In the genomic region with DNA sequence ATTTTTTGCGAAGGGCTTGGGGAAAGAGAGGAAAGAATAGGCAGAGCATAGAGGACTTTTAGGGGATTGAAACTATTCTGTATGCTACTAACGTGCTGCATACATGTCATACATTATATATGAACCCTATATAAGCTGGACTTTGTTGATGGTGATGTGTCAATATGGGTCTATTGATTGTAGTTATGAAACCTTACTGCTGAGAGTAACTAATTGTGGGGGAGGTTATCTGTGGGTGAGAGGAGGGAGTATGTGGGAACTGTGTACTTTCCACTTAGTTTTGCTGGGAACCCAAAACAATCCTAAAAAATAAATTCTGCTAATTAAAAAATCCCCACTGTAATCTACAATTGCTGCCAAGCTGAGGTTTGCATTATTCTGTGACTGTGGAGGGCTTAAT, we compare ENCODE assay signal across 30 cellular contexts. TPM values are rescaled to one million over a fixed set of nuclear protein-coding genes. Genes with fewer than 3 reads are reported as not detected.
DNase-seq lines count a peak whose midpoint lies in the region; ATAC-seq, FAIRE-seq and TF ChIP-seq lines count a peak whose summit lies in the region.
"Had no signal": no experiment of that assay in that cellular context is flagged by ENCODE, and none has a peak within 500 bp of the region (broad histone marks: within the 10 kb centered on the region; RNA-seq: fewer than 3 reads in every experiment).

No MANE protein-coding gene starts in this region.

- FAIRE-seq in HepG2 (lab: Jason Lieb, UNC) = no peak
- FAIRE-seq: GM12878, GM12892, GM18507 had no signal

- H3K27ac ChIP-seq in liver (ENCODE audit: low read depth in 1 of 2, low read length in 2 of 2) (peak overlapping the region; percentile 71 to 87), HepG2 (ENCODE audit: extremely low read length, insufficient read depth, low read length) (no peak overlapping the region)
- H3K27ac ChIP-seq: 22Rv1, BLaER1 had no signal

- no peaks in the 10 kb centered on the region for H3K79me2 ChIP-seq in HepG2 (ENCODE audit: insufficient read depth, low read length)

- TF ChIP-seq POLR2A in HepG2 (IDR thresholded peaks at IDR 0.05; ENCODE audit: insufficient read depth in 1 of 2, low read depth in 2 of 2, low read length in 2 of 2) = no peak

- TF ChIP-seq CTCF in liver (IDR thresholded peaks at IDR 0.05; ENCODE audit: low read depth, low read length, missing input control) = no peak
- TF ChIP-seq CTCF in HepG2 (CRISPR knock-in tag; IDR thresholded peaks at IDR 0.05) = no peak

- H3K9ac ChIP-seq in liver (ENCODE audit: low read depth in 1 of 2, low read length in 2 of 2) = no peak overlapping the region
- H3K9ac ChIP-seq in HepG2 (ENCODE audit: insufficient read depth, low read depth, low read length) = no peak overlapping the region
- H3K9ac ChIP-seq: BLaER1 had no signal

- no peak overlapping the region for H2AFZ ChIP-seq in HepG2 (ENCODE audit: low read length)

- TF ChIP-seq RAD21 in liver (IDR thresholded peaks at IDR 0.05) = peak in 1 of 2 donors; percentile 32
- no peak for TF ChIP-seq RAD21 in HepG2 (CRISPR knock-in tag; IDR thresholded peaks at IDR 0.05)

- H4K20me1 ChIP-seq in HepG2 (ENCODE audit: insufficient read depth, low read length) = no peaks in the 10 kb centered on the region
- H4K20me1 ChIP-seq: BLaER1 had no signal

- H3K36me3 ChIP-seq in liver (ENCODE audit: control insufficient read depth in 4 of 4, insufficient read depth in 3 of 4, low read depth in 1 of 4, low read length in 3 of 4) = peaks cover 0 to 10% (median 5%) of the 10 kb centered on the region in 4 donors
- H3K36me3 ChIP-seq in HepG2 (replicated peaks in 1 of 2; ENCODE audit: control insufficient read depth in 1 of 2, insufficient read depth in 2 of 2, low read length in 2 of 2) = no peaks in the 10 kb centered on the region
- H3K36me3 ChIP-seq: BE2C, BLaER1 had no signal

- H3K9me3 ChIP-seq in liver (ENCODE audit: control insufficient read depth in 4 of 4, low read length in 3 of 4) = no peaks in the 10 kb centered on the region
- H3K9me3 ChIP-seq in HepG2 (ENCODE audit: low read length) = peaks cover 14% of the 10 kb centered on the region; the same call in 1 of the 2 replicates
- H3K9me3 ChIP-seq: BE2C had no signal

- CTCF ChIA-PET in HepG2 (lab: Yijun Ruan, JAX; ENCODE audit: low intra/inter-chr PET ratio, low total read pairs) = no interaction called here

- TF ChIP-seq EP300 in HepG2 (IDR thresholded peaks at IDR 0.05; ENCODE audit: low read depth in 2 of 2, low read length in 2 of 2) (no peak), HepG2 (CRISPR knock-in tag; IDR thresholded peaks at IDR 0.05; ENCODE audit: borderline replicate concordance) (no peak)

- WGBS in liver = 46% methylated on average over 2 of the region's 2 CpGs
- WGBS in HepG2 (ENCODE audit: low lambda C conversion rate) = 22% methylated on average over 2 of the region's 2 CpGs

- peaks cover 0 to 31% (median 13%) of the 10 kb centered on the region in 4 donors for H3K4me1 ChIP-seq in liver (ENCODE audit: control insufficient read depth in 4 of 4, insufficient read depth in 4 of 4, low read length in 3 of 4)
- no peaks in the 10 kb centered on the region for H3K4me1 ChIP-seq in HepG2 (ENCODE audit: insufficient read depth, low read length)
- H3K4me1 ChIP-seq: BE2C, BLaER1 had no signal

- H3K27me3 ChIP-seq in liver (ENCODE audit: control insufficient read depth in 4 of 4, insufficient read depth in 4 of 4, low read length in 3 of 4) (no peaks in the 10 kb centered on the region), HepG2 (ENCODE audit: control insufficient read depth in 1 of 2, insufficient read depth in 2 of 2, low read length in 2 of 2) (no peaks in the 10 kb centered on the region)
- H3K27me3 ChIP-seq: BE2C, BLaER1 had no signal

- H3K4me3 ChIP-seq in liver (ENCODE audit: low read depth in 1 of 3, low read length in 3 of 3) (peak overlapping the region in 1 of 3 donors; percentile 31), HepG2 (replicated peaks in 1 of 3; ENCODE audit: insufficient read depth in 1 of 3, low read depth in 2 of 3, low read length in 3 of 3) (no peak overlapping the region)
- H3K4me3 ChIP-seq: BLaER1, GM12878 had no signal

- H3K4me2 ChIP-seq in HepG2 (ENCODE audit: low read depth, low read length) = no peak overlapping the region
- H3K4me2 ChIP-seq: BLaER1 had no signal

- ATAC-seq in HepG2 (no peak), left lobe of liver (peak; percentile 65)
- ATAC-seq: GM12878 had no signal

- BruUV-seq in HepG2 (replicated peaks; lab: Mats Ljungman, UMichigan) = no TSS peak

- in situ Hi-C loops in HepG2 (cut with HindIII; ENCODE audit: extremely low pct_ligation_motif_present, low pct_unique_long_range_greater_than_20kb) = no loop called here

- intact Hi-C loops in HepG2 (cut with micrococcal nuclease; ENCODE audit: unreplicated experiment) = no loop called here

- DNase-seq in HepG2 (ENCODE audit: low spot score) = no peak
- DNase-seq in left lobe of liver (ENCODE audit: low spot score) = no peak
- no peak for DNase-seq in NCI-H226
- no peak for DNase-seq in D341Med (ENCODE audit: low spot score)
- DNase-seq: ACHN; BE2C; C1 segment of cervical spinal cord; CD4-positive, alpha-beta memory T cell; CD4-positive, CD25-positive, alpha-beta regulatory T cell; CD8-positive, alpha-beta memory T cell; COR-L47; DMS 273 treated with DMSO at 0.1 percent for 48 hours; DMS153; DMS53; DMS79; DND-41; EL; GDM1 had no signal

- POLR2A ChIA-PET in HepG2 (lab: Yijun Ruan, JAX) = no interaction called here

TF ChIP-seq in HepG2, 621 proteins besides CTCF, POLR2A, EP300 and RAD21:
- TF ChIP-seq POLR2AphosphoS2 (IDR thresholded peaks at IDR 0.05; ENCODE audit: low read depth, low read length) (no peak), SMARCC2 (IDR thresholded peaks at IDR 0.05) (no peak), CBFB (CRISPR knock-in tag; IDR thresholded peaks at IDR 0.05) (no peak), STAG1 (CRISPR knock-in tag; IDR thresholded peaks at IDR 0.05) (no peak), MYC (CRISPR knock-in tag; IDR thresholded peaks at IDR 0.05; ENCODE audit: borderline replicate concordance) (no peak)

RNA-seq across cellular contexts. Expression of gene CYP2C19, which starts 15.3 kb away (rescaled TPM):
- 100 to 1,000 TPM in 1 of 2 donors, under 1 TPM in 1; 0.37 to 121 TPM for total RNA-seq in liver
- 100 to 1,000 TPM in 1 of 2 donors, 10 to 100 TPM in 1; 72.2 to 106 TPM for polyA plus RNA-seq in liver
- total RNA-seq in HepG2 (2016; rRNA removed; fragmentation: Illumina TruSeq; extraction: Trizol) = not detected in 2 replicates
- not detected in 2 replicates for total RNA-seq in HepG2 (2016; cell fraction: cytosol; rRNA removed; fragmentation: Illumina TruSeq; extraction: Trizol; ENCODE audit: low read depth)
- total RNA-seq in HepG2 (2016; cell fraction: insoluble cytoplasmic fraction; rRNA removed; fragmentation: Illumina TruSeq; extraction: Trizol) = not detected in 2 replicates
- not detected in 2 replicates for total RNA-seq in HepG2 (2016; cell fraction: membrane; rRNA removed; fragmentation: Illumina TruSeq; extraction: Trizol)
- not detected in 2 replicates for total RNA-seq in HepG2 (2016; cell fraction: nucleus; rRNA removed; fragmentation: Illumina TruSeq; extraction: Trizol)
- not detected in 2 replicates for polyA plus RNA-seq in HepG2 (2011; rRNA removed)
- polyA plus RNA-seq in HepG2 (2011; cell fraction: cytosol; rRNA removed) = not detected in 2 replicates
- not detected in 2 replicates for polyA plus RNA-seq in HepG2 (2011; cell fraction: nucleus; rRNA removed)
- not detected in 2 replicates for polyA plus RNA-seq in HepG2 (2012)
- not detected in 2 replicates for polyA plus RNA-seq in HepG2 (2016; cell fraction: cytosol; fragmentation: Illumina TruSeq; extraction: Trizol; ENCODE audit: low read depth)
- polyA plus RNA-seq in HepG2 (2016; cell fraction: insoluble cytoplasmic fraction; fragmentation: Illumina TruSeq; extraction: Trizol; ENCODE audit: low read depth) = not detected in 2 replicates
- polyA plus RNA-seq in HepG2 (2016; cell fraction: membrane; fragmentation: Illumina TruSeq; extraction: Trizol; ENCODE audit: low read depth) = not detected in 2 replicates
- not detected in 2 replicates for polyA plus RNA-seq in HepG2 (2016; cell fraction: nucleus; fragmentation: Illumina TruSeq; extraction: Trizol; ENCODE audit: insufficient read depth, low read depth)
- polyA minus RNA-seq in HepG2 (2011; rRNA and poly(A)+ RNA removed; ENCODE audit: low replicate concordance) = not detected in 2 replicates
- polyA minus RNA-seq in HepG2 (2011; cell fraction: cytosol; rRNA and poly(A)+ RNA removed) = not detected in 2 replicates
- not detected in 2 replicates for polyA minus RNA-seq in HepG2 (2011; cell fraction: nucleus; rRNA and poly(A)+ RNA removed)
- 13.0 TPM for total RNA-seq in left lobe of liver
- total RNA-seq: A172; A673; CD4-positive, CD25-positive, alpha-beta regulatory T cell; CD8-positive, alpha-beta memory T cell; Daoy; G401; GM12878 had no signal
- polyA plus RNA-seq: AG04450; CD14-positive monocyte; CD4-positive, alpha-beta memory T cell; CD4-positive, CD25-positive, alpha-beta regulatory T cell; CD8-positive, alpha-beta memory T cell; GM12878 had no signal
